In genomic region chr11:468493-468892, GRCh38 we compare ENCODE assay signal across 13 cellular contexts. TPM values are rescaled to one million over a fixed set of nuclear protein-coding genes. Genes with fewer than 3 reads are reported as not detected.
DNase-seq lines count a peak whose midpoint lies in the region; TF ChIP-seq lines count a peak whose summit lies in the region.
"Had no signal": no experiment of that assay in that cellular context is flagged by ENCODE, and none has a peak within 500 bp of the region (broad histone marks: within the 10 kb centered on the region; RNA-seq: fewer than 3 reads in every experiment).

No MANE protein-coding gene starts in this region.

- POLR2A ChIA-PET in HEK293 (lab: Yijun Ruan, JAX) = no interaction called here

- CTCF ChIA-PET in HEK293 (lab: Yijun Ruan, JAX) = no interaction called here

- H3K27me3 ChIP-seq in layer of hippocampus (ENCODE audit: control insufficient read depth, insufficient read depth, low read length) (no peaks in the 10 kb centered on the region), skeletal muscle tissue (ENCODE audit: control insufficient read depth in 3 of 3, insufficient read depth in 3 of 3, low read length in 3 of 3) (no peaks in the 10 kb centered on the region)

- no peak for TF ChIP-seq CTCF in HEK293 (tag by site-specific recombination; IDR thresholded peaks at IDR 0.05)

- H3K4me1 ChIP-seq in HEK293 (ENCODE audit: control insufficient read depth, insufficient read depth, low read length) (peaks cover 3% of the 10 kb centered on the region; the same call in 1 of the 2 replicates), skeletal muscle tissue (ENCODE audit: control insufficient read depth in 3 of 3, insufficient read depth in 3 of 3, low read length in 3 of 3) (peaks cover 14 to 19% (median 15%) of the 10 kb centered on the region in 3 donors)

- H3K4me3 ChIP-seq in HEK293 (ENCODE audit: low read depth, low read length) (no peak overlapping the region), skeletal muscle tissue (ENCODE audit: low read length in 3 of 3) (no peak overlapping the region)

- no peaks in the 10 kb centered on the region for H3K9me3 ChIP-seq in HEK293 (ENCODE audit: control insufficient read depth, insufficient read depth, low read depth, low read length)
- no peaks in the 10 kb centered on the region for H3K9me3 ChIP-seq in skeletal muscle tissue (ENCODE audit: control insufficient read depth in 3 of 3, low read length in 3 of 3)

- DNase-seq in dermis blood vessel endothelial cell (no peak), DMS153 treated with DMSO at 0.1 percent for 48 hours (lab: John Stamatoyannopoulos, UW; ENCODE audit: unreplicated experiment) (no peak), NCI-H510A treated with DMSO at 0.1 percent for 48 hours (lab: John Stamatoyannopoulos, UW) (no peak), kidney tubule cell (ENCODE audit: low spot score) (no peak)
- DNase-seq: activated CD4-positive, alpha-beta memory T cell treated with anti-CD3 and anti-CD28 coated beads for 36 hours; activated effector memory CD4-positive, alpha-beta T cell treated with anti-CD3 and anti-CD28 coated beads, Interleukin-2, amount 50 U/mL, for 16 hours; left colon; NCI-H1105 treated with DMSO at 0.1 percent for 48 hours; NK-92 treated with Interleukin-12 subunit alpha and Interleukin-12 subunit beta, amount 100 ng/mL, for 24 hours had no signal

- H3K9ac ChIP-seq in skeletal muscle tissue (ENCODE audit: low read depth in 1 of 3, low read length in 3 of 3) = peak overlapping the region in 1 of 3 donors; percentile 51

- peaks cover 0 to 18% of the 10 kb centered on the region in 2 experiments; a peak in 1 of 3 replicates for H3K36me3 ChIP-seq in HEK293 (ENCODE audit: control insufficient read depth in 2 of 2, insufficient read depth in 1 of 2, low read length in 2 of 2)
- peaks cover 4 to 7% (median 4%) of the 10 kb centered on the region in 3 donors for H3K36me3 ChIP-seq in skeletal muscle tissue (ENCODE audit: control insufficient read depth in 3 of 3, insufficient read depth in 3 of 3, low read length in 3 of 3)

- H3K27ac ChIP-seq in HEK293 (ENCODE audit: extremely low read depth, low read depth, low read length) = no peak overlapping the region
- peak overlapping the region; percentile 24 for H3K27ac ChIP-seq in cingulate gyrus (ENCODE audit: low read depth, low read length)
- H3K27ac ChIP-seq in layer of hippocampus (ENCODE audit: low read depth, low read length) = peak overlapping the region; percentile 99
- H3K27ac ChIP-seq in skeletal muscle tissue (ENCODE audit: low read depth, low read length) = peak overlapping the region; percentile 36

TF ChIP-seq in HEK293, 187 proteins besides CTCF, POLR2A, EP300 and RAD21:
- TF ChIP-seq WT1 (tag by site-specific recombination; IDR thresholded peaks at IDR 0.05) = peak; percentile 96
- TF ChIP-seq PRDM2 (tag by site-specific recombination; IDR thresholded peaks at IDR 0.05; ENCODE audit: borderline replicate concordance) = no peak
- no peak for TF ChIP-seq ZNF26 (tag by site-specific recombination; IDR thresholded peaks at IDR 0.05)
- no peak for TF ChIP-seq ZBTB8A (tag by site-specific recombination; IDR thresholded peaks at IDR 0.05)
- peak; percentile 94 for TF ChIP-seq ZNF76 (tag by site-specific recombination; IDR thresholded peaks at IDR 0.05; ENCODE audit: borderline replicate concordance, low read depth)
- no peak for TF ChIP-seq HOXD13 (CRISPR knock-in tag; IDR thresholded peaks at IDR 0.05; ENCODE audit: borderline replicate concordance)

RNA-seq across cellular contexts. Expression of gene PTDSS2, which starts 18.4 kb away (rescaled TPM):
- 21.4 TPM for total RNA-seq in skeletal muscle tissue
- 34.5 and 50.2 TPM in 2 replicates for total RNA-seq in dermis blood vessel endothelial cell

RNA-seq across cellular contexts. Expression of gene ANO9, which starts 26.7 kb away (rescaled TPM):
- not detected for total RNA-seq in skeletal muscle tissue
- 0.42 and 10.7 TPM in 2 replicates for total RNA-seq in dermis blood vessel endothelial cell

RNA-seq across cellular contexts. Expression of gene RNH1, which starts 38.5 kb away (rescaled TPM):
- total RNA-seq in skeletal muscle tissue (84.5 TPM), dermis blood vessel endothelial cell (257 and 310 TPM in 2 replicates)

RNA-seq across cellular contexts. Expression of gene SIGIRR, which starts 53.7 kb away (rescaled TPM):
- total RNA-seq in skeletal muscle tissue (5.7 TPM), dermis blood vessel endothelial cell (43.2 and 52.2 TPM in 2 replicates)
